In the genomic region with DNA sequence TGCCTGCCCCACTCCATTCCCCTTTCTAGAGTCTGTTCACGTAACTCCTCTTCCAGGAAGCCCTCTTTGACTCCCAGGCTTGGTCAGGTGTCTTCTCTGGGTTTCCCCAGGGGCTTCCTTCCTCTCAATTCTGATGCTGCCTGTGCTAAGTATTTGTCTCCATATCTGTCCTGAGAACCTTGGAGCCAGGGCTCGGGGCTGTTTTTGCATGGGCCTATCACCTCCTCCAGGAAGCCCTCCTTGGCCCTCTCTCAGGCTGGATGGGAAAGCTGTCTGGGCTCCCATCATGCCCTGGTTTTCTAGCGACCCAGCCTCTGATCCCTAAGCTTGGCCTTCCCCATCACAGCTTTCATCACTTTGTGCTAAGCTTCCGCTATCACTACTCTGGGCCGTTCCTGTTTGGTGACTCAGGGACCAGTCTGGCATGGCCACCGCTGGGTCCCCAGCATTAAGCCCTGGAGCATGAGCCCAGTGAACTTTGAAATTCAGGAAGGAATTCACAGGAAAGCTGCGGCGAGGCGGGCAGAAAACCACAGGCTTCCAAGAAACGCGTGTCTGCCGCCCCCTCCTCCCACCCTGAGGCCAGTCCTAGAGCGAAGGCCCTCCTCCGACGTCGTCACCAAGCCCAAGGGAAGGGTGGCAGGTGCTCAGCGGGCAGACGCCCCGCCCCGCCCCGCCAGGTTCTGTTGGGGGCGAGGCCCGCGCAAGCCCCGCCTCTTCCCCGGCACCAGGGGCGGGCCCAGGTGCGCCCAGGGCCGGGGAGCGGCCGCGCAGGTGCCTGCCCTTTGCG, we compare ENCODE assay signal across 8 cellular contexts. TPM values are rescaled to one million over a fixed set of nuclear protein-coding genes. Genes with fewer than 3 reads are reported as not detected.
A peak's percentile ranks its signal among the peaks of the same experiment; 100 is the strongest.
DNase-seq lines count a peak whose midpoint lies in the region; ATAC-seq and TF ChIP-seq lines count a peak whose summit lies in the region.

No MANE protein-coding gene starts in this region.

- no peak overlapping the region for H3K27ac Mint-ChIP-seq in nephron progenitor cell

- H3K9me3 ChIP-seq in GM23248 (ENCODE audit: low read depth), result no peaks in the 10 kb centered on the region
- no peaks in the 10 kb centered on the region for H3K9me3 ChIP-seq in esophagus squamous epithelium
- no peaks in the 10 kb centered on the region for H3K9me3 ChIP-seq in stomach

- H3K4me1 ChIP-seq in GM23248 (ENCODE audit: insufficient read depth) (peaks cover 21% of the 10 kb centered on the region), esophagus squamous epithelium (peaks cover 6 to 47% (median 9%) of the 10 kb centered on the region in 3 donors), stomach (peaks cover 31 to 56% (median 42%) of the 10 kb centered on the region in 4 donors)

- H3K4me1 Mint-ChIP-seq in nephron progenitor cell, result peaks cover 48% of the 10 kb centered on the region

- intact Hi-C loops in esophagus squamous epithelium (cut with DNase I) (no loop called here), stomach (cut with DNase I; ENCODE audit: low total_unique reads) (no loop called here)

- DNase-seq in AML-193 (lab: John Stamatoyannopoulos, UW) (peak; percentile 71 to 74), GM23248 (peak; percentile 64), NCI-H345 treated with DMSO at 0.1 percent for 48 hours (lab: John Stamatoyannopoulos, UW; ENCODE audit: unreplicated experiment) (peak; percentile 99), esophagus squamous epithelium (lab: John Stamatoyannopoulos, UW) (no peak), nephron progenitor cell (peak; percentile 78), stomach (peak; percentile 98)
- peak; percentile 88 for DNase-seq in activated CD8-positive, alpha-beta memory T cell treated with anti-CD3 and anti-CD28 coated beads, Interleukin-2, amount 50 U/mL, for 48 hours

- H3K36me3 ChIP-seq in GM23248 (ENCODE audit: low read depth), result no peaks in the 10 kb centered on the region
- no peaks in the 10 kb centered on the region for H3K36me3 ChIP-seq in esophagus squamous epithelium
- no peaks in the 10 kb centered on the region for H3K36me3 ChIP-seq in stomach

- no peaks in the 10 kb centered on the region for H3K36me3 Mint-ChIP-seq in nephron progenitor cell (ENCODE audit: low read depth)

- no peak overlapping the region for H3K9ac ChIP-seq in GM23248

- H4K20me1 ChIP-seq in GM23248 (ENCODE audit: insufficient read depth), result no peaks in the 10 kb centered on the region

- no peaks in the 10 kb centered on the region for H3K27me3 ChIP-seq in GM23248 (replicated peaks; ENCODE audit: insufficient read depth)
- peaks cover 0 to 15% (median 0%) of the 10 kb centered on the region in 4 donors for H3K27me3 ChIP-seq in esophagus squamous epithelium
- H3K27me3 ChIP-seq in stomach, result peaks cover 0 to 12% (median 0%) of the 10 kb centered on the region in 3 donors

- no peak overlapping the region for H3K27ac ChIP-seq in GM23248
- peak overlapping the region; percentile 91 to 98 (median 96) for H3K27ac ChIP-seq in esophagus squamous epithelium
- peak overlapping the region; percentile 84 to 99 (median 90) for H3K27ac ChIP-seq in stomach

- H3K4me3 ChIP-seq in GM23248 (peak overlapping the region; percentile 57), esophagus squamous epithelium (peak overlapping the region; percentile 63 to 83 (median 75)), stomach (peak overlapping the region; percentile 50 to 67 (median 57))

- peak overlapping the region; percentile 83 for H3K4me3 Mint-ChIP-seq in nephron progenitor cell

- no peaks in the 10 kb centered on the region for H3K79me2 ChIP-seq in GM23248 (ENCODE audit: insufficient read depth)

- H3K9me2 ChIP-seq in GM23248 (ENCODE audit: insufficient read depth), result no peaks in the 10 kb centered on the region

- H3F3A ChIP-seq in GM23248 (ENCODE audit: insufficient read depth), result peaks cover 15% of the 10 kb centered on the region; the same call in 1 of the 2 replicates

- H3K27me3 Mint-ChIP-seq in nephron progenitor cell (ENCODE audit: low read depth, poor library complexity), result peaks cover 14% of the 10 kb centered on the region

- no peaks in the 10 kb centered on the region for H3K9me3 Mint-ChIP-seq in nephron progenitor cell

- 19% methylated on average over 12 to 21 of the region's 33 CpGs for WGBS in GM23248 (ENCODE audit: low coverage in 1 of 2, low lambda C conversion rate in 2 of 2, missing lambda C conversion rate in 2 of 2), 2 experiments
- 36 to 58% methylated on average over 3 to 4 of the region's 33 CpGs for WGBS in esophagus squamous epithelium, 2 donors
- WGBS in stomach, 5 donors, result 5 to 12% (median 8%) methylated on average over 16 to 33 of the region's 33 CpGs

- in situ Hi-C loops in GM23248 (cut with MboI), result no loop called here

- ATAC-seq in GM19467 (IDR thresholded peaks at IDR 0.05; ENCODE audit: unreplicated experiment), result no peak

- H3K4me2 ChIP-seq in GM23248 (ENCODE audit: unreplicated experiment), result peak overlapping the region; percentile 16

- TF ChIP-seq CTCF in esophagus squamous epithelium (IDR thresholded peaks at IDR 0.05) (no peak), nephron progenitor cell (IDR thresholded peaks at IDR 0.05) (no peak), stomach (IDR thresholded peaks at IDR 0.05) (no peak)

- TF ChIP-seq POLR2A in esophagus squamous epithelium (IDR thresholded peaks at IDR 0.05), result no peak
- TF ChIP-seq POLR2A in stomach (IDR thresholded peaks at IDR 0.05), result no peak

- TF ChIP-seq EP300 in stomach (IDR thresholded peaks at IDR 0.05), result no peak

- peak overlapping the region; percentile 75 for H2AFZ ChIP-seq in GM23248

RNA-seq across cellular contexts. Expression of gene SPINT2, which starts 0.5 kb away (rescaled TPM):
- total RNA-seq in GM23248 (2014; rRNA removed; shearing (Covaris generic)), result 3.2 and 9.5 TPM in 2 replicates
- 9.3 and 9.8 TPM in 2 replicates for polyA plus RNA-seq in GM23248 (2016; fragmentation: Nextera tagmentation; extraction: Ambion mirVana)
- total RNA-seq in esophagus squamous epithelium, result 100 to 1,000 TPM; 345 to 663 (median 433) TPM
- 1,000 to 10,000 TPM in 1 of 5 donors, 100 to 1,000 TPM in 2, 10 to 100 TPM in 2; 29.8 to 1,508 (median 255) TPM for total RNA-seq in stomach
- polyA plus RNA-seq in stomach, result 100 to 1,000 TPM in 2 of 3 donors, 10 to 100 TPM in 1; 54.5 to 255 (median 184) TPM

RNA-seq across cellular contexts. Expression of gene PPP1R14A, which starts 7.7 kb away (rescaled TPM):
- total RNA-seq in GM23248 (2014; rRNA removed; shearing (Covaris generic)), result 0.65 TPM in 1 of 2 replicates, not detected in the other
- polyA plus RNA-seq in GM23248 (2016; fragmentation: Nextera tagmentation; extraction: Ambion mirVana) (4.0 and 5.3 TPM in 2 replicates), stomach (100 to 1,000 TPM in 1 of 3 donors, 10 to 100 TPM in 2; 53.2 to 138 (median 54.9) TPM)
- total RNA-seq in esophagus squamous epithelium (100 to 1,000 TPM in 1 of 4 donors, 10 to 100 TPM in 2, 1 to 10 TPM in 1; 1.1 to 101 (median 26.3) TPM), stomach (100 to 1,000 TPM in 1 of 5 donors, 10 to 100 TPM in 3, 1 to 10 TPM in 1; 8.8 to 197 (median 31.6) TPM)

RNA-seq across cellular contexts. Expression of gene DPF1, which starts 39.9 kb away (rescaled TPM):
- 2.4 and 5.2 TPM in 2 replicates for total RNA-seq in GM23248 (2014; rRNA removed; shearing (Covaris generic))
- polyA plus RNA-seq in GM23248 (2016; fragmentation: Nextera tagmentation; extraction: Ambion mirVana) (1.5 and 2.3 TPM in 2 replicates), stomach (under 1 TPM in 2 of 3 donors, not detected in 1; 0.12 to 0.43 TPM)
- total RNA-seq in esophagus squamous epithelium (1 to 10 TPM in 1 of 4 donors, under 1 TPM in 1, not detected in 2; 0.44 to 2.5 TPM), stomach (not detected)

RNA-seq across cellular contexts. Expression of gene C19orf33, which starts 40.2 kb away (rescaled TPM):
- not detected in 2 replicates for total RNA-seq in GM23248 (2014; rRNA removed; shearing (Covaris generic))
- polyA plus RNA-seq in GM23248 (2016; fragmentation: Nextera tagmentation; extraction: Ambion mirVana) (not detected in 2 replicates), stomach (1,000 to 10,000 TPM in 2 of 3 donors, 100 to 1,000 TPM in 1; 388 to 1,069 (median 1,022) TPM)
- total RNA-seq in esophagus squamous epithelium (100 to 1,000 TPM; 354 to 843 (median 469) TPM), stomach (100 to 1,000 TPM in 3 of 5 donors, 10 to 100 TPM in 2; 33.5 to 287 (median 171) TPM)

RNA-seq across cellular contexts. Expression of gene YIF1B, which starts 51.9 kb away (rescaled TPM):
- total RNA-seq in GM23248 (2014; rRNA removed; shearing (Covaris generic)), result 143 and 162 TPM in 2 replicates
- polyA plus RNA-seq in GM23248 (2016; fragmentation: Nextera tagmentation; extraction: Ambion mirVana), result 191 and 199 TPM in 2 replicates
- 10 to 100 TPM; 24.0 to 42.8 (median 27.3) TPM for total RNA-seq in esophagus squamous epithelium
- 10 to 100 TPM in 2 of 5 donors, 1 to 10 TPM in 3; 4.7 to 30.4 (median 7.2) TPM for total RNA-seq in stomach
- polyA plus RNA-seq in stomach, result 10 to 100 TPM; 18.8 to 28.0 (median 24.2) TPM
